ENCODE assay signal across 21 cellular contexts in the genomic region with DNA sequence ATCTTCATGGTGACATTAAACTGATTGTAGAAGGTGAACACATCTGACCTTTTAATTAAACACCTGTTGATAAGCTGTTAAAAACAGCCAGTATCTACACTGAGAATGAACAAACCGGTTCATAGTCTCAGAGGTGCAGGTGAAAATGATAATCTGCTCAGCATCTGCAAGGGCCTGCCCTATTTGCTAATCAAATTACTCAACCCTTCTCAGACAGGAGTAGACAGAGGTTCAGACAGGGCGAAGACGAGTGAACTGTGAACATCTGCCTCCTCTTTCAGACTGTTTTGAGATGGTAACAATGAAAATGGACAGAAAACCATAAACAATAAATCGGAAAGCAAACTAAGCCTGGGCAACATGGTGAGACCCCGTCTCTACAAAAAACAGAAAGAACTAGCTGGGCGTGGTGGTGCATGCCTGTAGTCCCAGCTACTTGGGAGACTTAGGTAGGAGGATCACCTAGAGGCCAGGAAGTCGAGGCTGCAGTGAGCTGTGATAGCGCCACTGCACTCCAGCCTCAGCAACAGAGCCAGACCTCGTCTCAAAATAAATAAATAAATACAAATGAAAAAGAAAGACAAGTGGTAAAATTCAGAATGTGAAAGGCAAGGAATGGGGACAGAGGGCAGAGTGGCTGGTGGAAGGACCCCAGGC. TPM values are rescaled to one million over a fixed set of nuclear protein-coding genes. Genes with fewer than 3 reads are reported as not detected.
DNase-seq lines count a peak whose midpoint lies in the region; ATAC-seq and TF ChIP-seq lines count a peak whose summit lies in the region.
"Had no signal": no experiment of that assay in that cellular context is flagged by ENCODE, and none has a peak within 500 bp of the region (broad histone marks: within the 10 kb centered on the region; RNA-seq: fewer than 3 reads in every experiment).

No MANE protein-coding gene starts in this region.

- H3K4me3 Mint-ChIP-seq in natural killer cell treated with Interleukin-12 subunit alpha and Interleukin-12 subunit beta and Interleukin-15 and Interleukin-18, amount 100 ng/mL, for 72 hours, result no peak overlapping the region
- H3K4me3 Mint-ChIP-seq: CD4-positive, alpha-beta T cell; T-cell had no signal

- H3K27ac ChIP-seq in foreskin keratinocyte, result no peak overlapping the region
- H3K27ac ChIP-seq in thoracic aorta, result peak overlapping the region; percentile 22 to 39
- H3K27ac ChIP-seq: BLaER1, GM23248 had no signal

- ATAC-seq in HG02798 (IDR thresholded peaks at IDR 0.05; ENCODE audit: poor library complexity, unreplicated experiment) (peak; percentile 69), foreskin keratinocyte (no peak), thoracic aorta (ENCODE audit: insufficient number of reproducible peaks, low FRiP score, low read depth) (no peak)
- ATAC-seq in natural killer cell treated with Interleukin-12 subunit alpha and Interleukin-12 subunit beta and Interleukin-15 and Interleukin-18, amount 100 ng/mL, for 72 hours, result no peak
- ATAC-seq: K562, Panc1, T-cell had no signal

- DNase-seq in foreskin keratinocyte (peak; percentile 6 to 14), thoracic aorta (ENCODE audit: low spot score) (no peak), cardiac septum (ENCODE audit: low spot score) (no peak), NOMO-1 treated with DMSO at 0.1 percent for 48 hours (lab: John Stamatoyannopoulos, UW; ENCODE audit: unreplicated experiment) (no peak)
- DNase-seq in natural killer cell treated with Interleukin-12 subunit alpha and Interleukin-12 subunit beta and Interleukin-15 and Interleukin-18, amount 100 ng/mL, for 72 hours (ENCODE audit: low spot score), result no peak
- DNase-seq: CD4-positive, alpha-beta T cell; COR-L47; DMS79; GM23248; MG63; NCI-H1417; NCI-H1694 treated with DMSO at 0.1 percent for 48 hours; NCI-H2081 treated with DMSO at 0.1 percent for 48 hours; NCI-H446 treated with DMSO at 0.1 percent for 48 hours; NK-92 treated with Interleukin-12 subunit alpha and Interleukin-12 subunit beta, amount 100 ng/mL, for 24 hours; T-cell had no signal

- H3K27me3 ChIP-seq in foreskin keratinocyte, result no peaks in the 10 kb centered on the region
- H3K27me3 ChIP-seq in thoracic aorta (replicated peaks; ENCODE audit: insufficient read depth), result no peaks in the 10 kb centered on the region
- H3K27me3 ChIP-seq: BLaER1, MG63 had no signal

- no peak overlapping the region for H3K27ac Mint-ChIP-seq in natural killer cell treated with Interleukin-12 subunit alpha and Interleukin-12 subunit beta and Interleukin-15 and Interleukin-18, amount 100 ng/mL, for 72 hours
- H3K27ac Mint-ChIP-seq: CD4-positive, alpha-beta T cell; T-cell had no signal

- peaks cover 9% of the 10 kb centered on the region in 2 donors for H3K27me3 Mint-ChIP-seq in natural killer cell treated with Interleukin-12 subunit alpha and Interleukin-12 subunit beta and Interleukin-15 and Interleukin-18, amount 100 ng/mL, for 72 hours
- H3K27me3 Mint-ChIP-seq: CD4-positive, alpha-beta T cell; T-cell had no signal

- no peaks in the 10 kb centered on the region for H3K9me3 ChIP-seq in thoracic aorta
- H3K9me3 ChIP-seq: MG63 had no signal

- 0 out of 2 replicates have a peak, but pooled peaks have one; percentile 38 for TF ChIP-seq POLR2A in Raji (IDR thresholded peaks at IDR 0.05; ENCODE audit: insufficient read depth, low read depth, low read length)

- H3K4me1 Mint-ChIP-seq in natural killer cell treated with Interleukin-12 subunit alpha and Interleukin-12 subunit beta and Interleukin-15 and Interleukin-18, amount 100 ng/mL, for 72 hours (ENCODE audit: low read depth in 2 of 2), result peaks cover 5 to 12% of the 10 kb centered on the region in 2 donors

- H3K36me3 Mint-ChIP-seq in natural killer cell treated with Interleukin-12 subunit alpha and Interleukin-12 subunit beta and Interleukin-15 and Interleukin-18, amount 100 ng/mL, for 72 hours, result peaks cover 5% of the 10 kb centered on the region
- H3K36me3 Mint-ChIP-seq: T-cell had no signal

- H3K9me3 Mint-ChIP-seq in natural killer cell treated with Interleukin-12 subunit alpha and Interleukin-12 subunit beta and Interleukin-15 and Interleukin-18, amount 100 ng/mL, for 72 hours, result no peaks in the 10 kb centered on the region

- H3K4me1 ChIP-seq in foreskin keratinocyte (no peaks in the 10 kb centered on the region), thoracic aorta (ENCODE audit: control insufficient read depth in 1 of 2, low read depth in 2 of 2) (peaks cover 30 to 78% of the 10 kb centered on the region in 2 donors)
- H3K4me1 ChIP-seq: BLaER1 had no signal

- intact Hi-C loops in cardiac septum (cut with DNase I), result no loop called here

- TF ChIP-seq CTCF in foreskin keratinocyte (conservative IDR thresholded peaks at IDR 0.05) (no peak), thoracic aorta (IDR thresholded peaks at IDR 0.05) (no peak)

- no peaks in the 10 kb centered on the region for H3K36me3 ChIP-seq in thoracic aorta
- H3K36me3 ChIP-seq: MG63 had no signal

- no peak overlapping the region for H3K4me3 ChIP-seq in thoracic aorta
- H3K4me3 ChIP-seq: BLaER1, GM23248, K562, MG63 had no signal

RNA-seq across cellular contexts. Expression of a gene that starts 55.9 kb away (rescaled TPM):
- total RNA-seq in foreskin keratinocyte (4.3 TPM in 2 replicates), thoracic aorta (10 to 100 TPM; 20.3 to 35.6 TPM), cardiac septum (1.4 TPM)
- 2.8 and 3.5 TPM in 2 replicates for polyA plus RNA-seq in foreskin keratinocyte
- total RNA-seq in natural killer cell treated with Interleukin-12 subunit alpha and Interleukin-12 subunit beta and Interleukin-15 and Interleukin-18, amount 100 ng/mL, for 72 hours, result 1 to 10 TPM; 1.4 to 1.6 TPM

Comparison
In these comparisons a context has a peak if more than half of its experiments do, and no peak if none do; other contexts are left out.
1. DNase-seq: peak in foreskin keratinocyte (2 of 2); none in thoracic aorta (single experiment), natural killer cell treated with Interleukin-12 subunit alpha and Interleukin-12 subunit beta and Interleukin-15 and Interleukin-18, amount 100 ng/mL, for 72 hours (single experiment), cardiac septum (single experiment) and NOMO-1 treated with DMSO at 0.1 percent for 48 hours (single experiment).